In genomic region chr2:219230201-219230540, GRCh38 we compare ENCODE assay signal across 1 cellular context.
TF ChIP-seq lines count a peak whose summit lies in the region.

No MANE protein-coding gene starts in this region.

TF ChIP-seq in HEK293T, 16 proteins besides CTCF, POLR2A, EP300 and RAD21:
- peak; percentile 46 for TF ChIP-seq L3MBTL2 (conservative IDR thresholded peaks at IDR 0.05)
- TF ChIP-seq, protein P1, sequence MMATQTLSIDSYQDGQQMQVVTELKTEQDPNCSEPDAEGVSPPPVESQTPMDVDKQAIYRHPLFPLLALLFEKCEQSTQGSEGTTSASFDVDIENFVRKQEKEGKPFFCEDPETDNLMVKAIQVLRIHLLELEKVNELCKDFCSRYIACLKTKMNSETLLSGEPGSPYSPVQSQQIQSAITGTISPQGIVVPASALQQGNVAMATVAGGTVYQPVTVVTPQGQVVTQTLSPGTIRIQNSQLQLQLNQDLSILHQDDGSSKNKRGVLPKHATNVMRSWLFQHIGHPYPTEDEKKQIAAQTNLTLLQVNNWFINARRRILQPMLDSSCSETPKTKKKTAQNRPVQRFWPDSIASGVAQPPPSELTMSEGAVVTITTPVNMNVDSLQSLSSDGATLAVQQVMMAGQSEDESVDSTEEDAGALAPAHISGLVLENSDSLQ (IDR thresholded peaks at IDR 0.05): no peak
